In genomic region chr3:82672966-82673365, GRCh38 we compare ENCODE assay signal across 9 cellular contexts.
"Had no signal": no experiment of that assay in that cellular context is flagged by ENCODE, and none has a peak within 500 bp of the region (broad histone marks: within the 10 kb centered on the region; RNA-seq: fewer than 3 reads in every experiment).

No MANE protein-coding gene starts in this region.

- H3K4me3 Mint-ChIP-seq: HFFc6, IgD-negative memory B cell had no signal

- H3K36me3 Mint-ChIP-seq: IgD-negative memory B cell had no signal

- H3K27ac ChIP-seq: GM23248, HL-60 had no signal

- DNase-seq: GM23248, GOT3, H7, HFFc6 had no signal

- H3K9me3 ChIP-seq: HAP-1 had no signal

- H3K27ac Mint-ChIP-seq: HFFc6, IgD-negative memory B cell had no signal

- H3K36me3 ChIP-seq: HAP-1 had no signal

- H3K9ac ChIP-seq: GM23248 had no signal

- H3K4me3 ChIP-seq: GM23248, HAP-1 had no signal

- FAIRE-seq: HepG2 had no signal

- H3K4me1 ChIP-seq: HAP-1 had no signal

- H2AFZ ChIP-seq: GM23248 had no signal

- ATAC-seq: HCT116, HepG2 had no signal

- H3K27me3 Mint-ChIP-seq: IgD-negative memory B cell had no signal

- H3K4me1 Mint-ChIP-seq: IgD-negative memory B cell had no signal
